8 cellular contexts compared by ENCODE assay signal in genomic region chr12:109310247-109311125, GRCh38. TPM values are rescaled to one million over a fixed set of nuclear protein-coding genes. Genes with fewer than 3 reads are reported as not detected.
DNase-seq lines count a peak whose midpoint lies in the region; ATAC-seq and TF ChIP-seq lines count a peak whose summit lies in the region.

No MANE protein-coding gene starts in this region.

- H3K4me3 ChIP-seq in Caco-2 (ENCODE audit: low read depth, low read length), result peak overlapping the region; percentile 57
- peak overlapping the region; percentile 14 for H3K4me3 ChIP-seq in kidney epithelial cell (ENCODE audit: low read depth, low read length)
- peak overlapping the region; percentile 51 for H3K4me3 ChIP-seq in thymus (ENCODE audit: low read length)

- H3K9me3 ChIP-seq in Caco-2 (no peaks in the 10 kb centered on the region), thymus (ENCODE audit: control insufficient read depth) (no peaks in the 10 kb centered on the region)

- 5% methylated on average over 33 of the region's 33 CpGs for WGBS in thymus

- peaks cover 18% of the 10 kb centered on the region for H3K4me1 ChIP-seq in Caco-2
- peaks cover 11% of the 10 kb centered on the region for H3K4me1 ChIP-seq in thymus (ENCODE audit: control insufficient read depth, insufficient read depth, low read length)

- no peaks in the 10 kb centered on the region for H3K9me3 Mint-ChIP-seq in Caco-2 (ENCODE audit: unreplicated experiment)
- no peaks in the 10 kb centered on the region for H3K9me3 Mint-ChIP-seq in activated CD4-positive, alpha-beta memory T cell treated with anti-CD3 and anti-CD28 coated beads for 36 hours

- DNase-seq in Caco-2 (peak in 1 of 2 experiments; percentile 43), NAMALWA (ENCODE audit: low spot score) (peak; percentile 83), kidney epithelial cell (ENCODE audit: low read depth) (no peak), C1 segment of cervical spinal cord (lab: John Stamatoyannopoulos, UW) (no peak)
- peak; percentile 25 for DNase-seq in activated CD4-positive, alpha-beta memory T cell treated with anti-CD3 and anti-CD28 coated beads for 36 hours

- H3K36me3 ChIP-seq in Caco-2 (ENCODE audit: control insufficient read depth, insufficient read depth, low read length) (no peaks in the 10 kb centered on the region), kidney epithelial cell (ENCODE audit: control insufficient read depth, insufficient read depth, low read length) (no peaks in the 10 kb centered on the region), thymus (ENCODE audit: control insufficient read depth, insufficient read depth) (no peaks in the 10 kb centered on the region)

- H3K27me3 Mint-ChIP-seq in Caco-2 (ENCODE audit: insufficient read depth, unreplicated experiment), result peaks cover 8% of the 10 kb centered on the region
- H3K27me3 Mint-ChIP-seq in activated CD4-positive, alpha-beta memory T cell treated with anti-CD3 and anti-CD28 coated beads for 36 hours, result peaks cover 59% of the 10 kb centered on the region

- CTCF ChIA-PET in Caco-2 (lab: Charles Lee), result no interaction called here
- CTCF ChIA-PET in activated CD4-positive, alpha-beta memory T cell treated with anti-CD3 and anti-CD28 coated beads for 36 hours (lab: Charles Lee), result no interaction called here

- intact Hi-C loops in Caco-2 (cut with micrococcal nuclease; ENCODE audit: unreplicated experiment), result loop anchor here (2.0 kb wide), 1 partner anchor 32 kb away; no protein-coding TSS in a partner anchor
- intact Hi-C loops in activated CD4-positive, alpha-beta memory T cell treated with anti-CD3 and anti-CD28 coated beads for 36 hours (cut with micrococcal nuclease), result no loop called here

- H3K27ac ChIP-seq in thymus (ENCODE audit: low read depth), result no peak overlapping the region

- H3K4me1 Mint-ChIP-seq in Caco-2 (ENCODE audit: low read depth, unreplicated experiment), result peaks cover 14% of the 10 kb centered on the region
- peaks cover 10% of the 10 kb centered on the region for H3K4me1 Mint-ChIP-seq in activated CD4-positive, alpha-beta memory T cell treated with anti-CD3 and anti-CD28 coated beads for 36 hours (ENCODE audit: low read depth)

- no peak for TF ChIP-seq CTCF in Caco-2 (IDR thresholded peaks at IDR 0.05; ENCODE audit: insufficient read depth in 1 of 2, low read depth in 1 of 2, low read length in 1 of 2, severe bottlenecking in 1 of 2, unreplicated experiment in 1 of 2)
- no peak for TF ChIP-seq CTCF in kidney epithelial cell (IDR thresholded peaks at IDR 0.05; ENCODE audit: insufficient read depth, low read length, poor library complexity, severe bottlenecking)

- POLR2A ChIA-PET in Caco-2 (lab: Charles Lee), result no interaction called here
- POLR2A ChIA-PET in activated CD4-positive, alpha-beta memory T cell treated with anti-CD3 and anti-CD28 coated beads for 36 hours (lab: Charles Lee), result no interaction called here

- peak overlapping the region; percentile 84 for H3K4me3 Mint-ChIP-seq in Caco-2 (ENCODE audit: unreplicated experiment)
- peak overlapping the region; percentile 57 for H3K4me3 Mint-ChIP-seq in activated CD4-positive, alpha-beta memory T cell treated with anti-CD3 and anti-CD28 coated beads for 36 hours

- no peaks in the 10 kb centered on the region for H3K27me3 ChIP-seq in Caco-2 (replicated peaks; ENCODE audit: control insufficient read depth, insufficient read depth, low read length)
- peaks cover 50% of the 10 kb centered on the region for H3K27me3 ChIP-seq in kidney epithelial cell (ENCODE audit: control insufficient read depth, insufficient read depth, low read length)
- peaks cover 40% of the 10 kb centered on the region for H3K27me3 ChIP-seq in thymus (ENCODE audit: control insufficient read depth, insufficient read depth)

- H3K27ac Mint-ChIP-seq in Caco-2 (ENCODE audit: unreplicated experiment), result no peak overlapping the region
- no peak overlapping the region for H3K27ac Mint-ChIP-seq in activated CD4-positive, alpha-beta memory T cell treated with anti-CD3 and anti-CD28 coated beads for 36 hours

- BruUV-seq in Caco-2 (replicated peaks; lab: Mats Ljungman, UMichigan), result TSS peak; percentile 61

- H3K36me3 Mint-ChIP-seq in Caco-2 (ENCODE audit: insufficient read depth, unreplicated experiment), result peaks cover 4% of the 10 kb centered on the region
- H3K36me3 Mint-ChIP-seq in activated CD4-positive, alpha-beta memory T cell treated with anti-CD3 and anti-CD28 coated beads for 36 hours, result no peaks in the 10 kb centered on the region

- no peak for ATAC-seq in HG03460 (IDR thresholded peaks at IDR 0.05; ENCODE audit: unreplicated experiment)
- no peak for ATAC-seq in GM18909 (IDR thresholded peaks at IDR 0.05; ENCODE audit: poor library complexity, unreplicated experiment)

RNA-seq across cellular contexts. Expression of gene FOXN4, which starts 1.4 kb away (rescaled TPM):
- total RNA-seq in Caco-2 (2022), result 0.49 and 0.95 TPM in 2 replicates
- total RNA-seq in activated CD4-positive, alpha-beta memory T cell treated with anti-CD3 and anti-CD28 coated beads for 36 hours, result not detected
- total RNA-seq in kidney epithelial cell, result not detected in 2 replicates
- 0.14 TPM for polyA plus RNA-seq in thymus

RNA-seq across cellular contexts. Expression of gene MYO1H, which starts 37.2 kb away (rescaled TPM):
- total RNA-seq in Caco-2 (2022) (0.18 TPM in 1 of 2 replicates, not detected in the other), kidney epithelial cell (not detected in 2 replicates)
- total RNA-seq in activated CD4-positive, alpha-beta memory T cell treated with anti-CD3 and anti-CD28 coated beads for 36 hours, result not detected
- polyA plus RNA-seq in thymus, result 0.14 TPM

Comparison
In these comparisons a context has a peak if more than half of its experiments do, and no peak if none do; other contexts are left out.
1. DNase-seq: peak in NAMALWA (single experiment) and activated CD4-positive, alpha-beta memory T cell treated with anti-CD3 and anti-CD28 coated beads for 36 hours (single experiment); none in kidney epithelial cell (single experiment) and C1 segment of cervical spinal cord (0 of 14).
2. Peak in every context shown above with its lines, with median percentiles within 50 percentile points of each other: H3K4me3 ChIP-seq.